ENCODE assay signal across 1 cellular context in genomic region chr12:57347284-57347683, GRCh38.
TF ChIP-seq lines count a peak whose summit lies in the region.

No MANE protein-coding gene starts in this region.

TF ChIP-seq in HEK293, 187 proteins besides CTCF, POLR2A, EP300 and RAD21 (continued from another document):
- TF ChIP-seq, protein P1, sequence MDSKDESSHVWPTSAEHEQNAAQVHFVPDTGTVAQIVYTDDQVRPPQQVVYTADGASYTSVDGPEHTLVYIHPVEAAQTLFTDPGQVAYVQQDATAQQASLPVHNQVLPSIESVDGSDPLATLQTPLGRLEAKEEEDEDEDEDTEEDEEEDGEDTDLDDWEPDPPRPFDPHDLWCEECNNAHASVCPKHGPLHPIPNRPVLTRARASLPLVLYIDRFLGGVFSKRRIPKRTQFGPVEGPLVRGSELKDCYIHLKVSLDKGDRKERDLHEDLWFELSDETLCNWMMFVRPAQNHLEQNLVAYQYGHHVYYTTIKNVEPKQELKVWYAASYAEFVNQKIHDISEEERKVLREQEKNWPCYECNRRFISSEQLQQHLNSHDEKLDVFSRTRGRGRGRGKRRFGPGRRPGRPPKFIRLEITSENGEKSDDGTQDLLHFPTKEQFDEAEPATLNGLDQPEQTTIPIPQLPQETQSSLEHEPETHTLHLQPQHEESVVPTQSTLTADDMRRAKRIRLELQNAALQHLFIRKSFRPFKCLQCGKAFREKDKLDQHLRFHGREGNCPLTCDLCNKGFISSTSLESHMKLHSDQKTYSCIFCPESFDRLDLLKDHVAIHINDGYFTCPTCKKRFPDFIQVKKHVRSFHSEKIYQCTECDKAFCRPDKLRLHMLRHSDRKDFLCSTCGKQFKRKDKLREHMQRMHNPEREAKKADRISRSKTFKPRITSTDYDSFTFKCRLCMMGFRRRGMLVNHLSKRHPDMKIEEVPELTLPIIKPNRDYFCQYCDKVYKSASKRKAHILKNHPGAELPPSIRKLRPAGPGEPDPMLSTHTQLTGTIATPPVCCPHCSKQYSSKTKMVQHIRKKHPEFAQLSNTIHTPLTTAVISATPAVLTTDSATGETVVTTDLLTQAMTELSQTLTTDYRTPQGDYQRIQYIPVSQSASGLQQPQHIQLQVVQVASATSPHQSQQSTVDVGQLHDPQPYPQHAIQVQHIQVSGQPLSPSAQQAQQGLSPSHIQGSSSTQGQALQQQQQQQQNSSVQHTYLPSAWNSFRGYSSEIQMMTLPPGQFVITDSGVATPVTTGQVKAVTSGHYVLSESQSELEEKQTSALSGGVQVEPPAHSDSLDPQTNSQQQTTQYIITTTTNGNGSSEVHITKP (tag by site-specific recombination; IDR thresholded peaks at IDR 0.05), result no peak
- no peak for TF ChIP-seq GLIS2 (tag by site-specific recombination; IDR thresholded peaks at IDR 0.05)
- TF ChIP-seq ZNF670 (tag by site-specific recombination; IDR thresholded peaks at IDR 0.05; ENCODE audit: low read depth), result no peak
- no peak for TF ChIP-seq TCF7L2 (IDR thresholded peaks at IDR 0.05; ENCODE audit: borderline replicate concordance, low read depth, low read length)
- 0 out of 2 replicates have a peak, but pooled peaks have one; percentile 55 for TF ChIP-seq SCRT1 (tag by site-specific recombination; IDR thresholded peaks at IDR 0.05; ENCODE audit: borderline replicate concordance)
- TF ChIP-seq SCRT2 (tag by site-specific recombination; IDR thresholded peaks at IDR 0.05), result peak; percentile 56
- no peak for TF ChIP-seq ZNF747 (tag by site-specific recombination; IDR thresholded peaks at IDR 0.05)
- TF ChIP-seq ZNF529 (tag by site-specific recombination; IDR thresholded peaks at IDR 0.05; ENCODE audit: insufficient replicate concordance), result no peak
- no peak for TF ChIP-seq ZNF114 (tag by site-specific recombination; IDR thresholded peaks at IDR 0.05)
